ENCODE assay signal across 15 cellular contexts in genomic region chr4:44848466-44848865, GRCh38.
"Had no signal": no experiment of that assay in that cellular context is flagged by ENCODE, and none has a peak within 500 bp of the region (broad histone marks: within the 10 kb centered on the region; RNA-seq: fewer than 3 reads in every experiment).

No MANE protein-coding gene starts in this region.

- H3K27me3 ChIP-seq: gastrocnemius medialis, pancreas had no signal

- ATAC-seq: esophagus mucosa; gastrocnemius medialis; left lobe of liver; mucosa of descending colon; naive thymus-derived CD8-positive, alpha-beta T cell; pancreas; right cardiac atrium had no signal

- H3K4me1 ChIP-seq: gastrocnemius medialis, pancreas had no signal

- H3K9me3 ChIP-seq: gastrocnemius medialis, pancreas had no signal

- H3K4me2 ChIP-seq: smooth muscle cell had no signal

- H3K4me3 ChIP-seq: coronary artery, gastrocnemius medialis, mucosa of descending colon, pancreas, smooth muscle cell had no signal

- H3K27ac ChIP-seq: coronary artery, gastrocnemius medialis, pancreas had no signal

- DNase-seq: effector CD4-positive, alpha-beta T cell; endodermal cell; gastrocnemius medialis; islet precursor cell; mucosa of descending colon; naive thymus-derived CD8-positive, alpha-beta T cell; pancreas; right cardiac atrium; stimulated activated CD4-positive, alpha-beta T cell treated with anti-CD3 and anti-CD28 coated beads, Interleukin-2, amount 100 ng/mL, for 48 hours; stimulated activated naive CD4-positive, alpha-beta T cell treated with Interleukin-2 at 50 U/mL for 16 hours; trophoblast cell had no signal

- H3K36me3 ChIP-seq: gastrocnemius medialis, pancreas had no signal
